In genomic region chr14:50816419-50817047, GRCh38 we compare ENCODE assay signal across 17 cellular contexts. TPM values are rescaled to one million over a fixed set of nuclear protein-coding genes. Genes with fewer than 3 reads are reported as not detected.
DNase-seq lines count a peak whose midpoint lies in the region; ATAC-seq and TF ChIP-seq lines count a peak whose summit lies in the region.
"Had no signal": no experiment of that assay in that cellular context is flagged by ENCODE, and none has a peak within 500 bp of the region (broad histone marks: within the 10 kb centered on the region; RNA-seq: fewer than 3 reads in every experiment).

No MANE protein-coding gene starts in this region.

- H3K4me3 Mint-ChIP-seq in CD4-positive, alpha-beta T cell = no peak overlapping the region
- H3K4me3 Mint-ChIP-seq: effector memory CD8-positive, alpha-beta T cell had no signal

- intact Hi-C loops in CD4-positive, alpha-beta T cell (cut with DNase I, micrococcal nuclease) = no loop called here

- DNase-seq in CD4-positive, alpha-beta T cell = no peak
- peak; percentile 43 for DNase-seq in astrocyte of the spinal cord (ENCODE audit: low read depth, low spot score)
- DNase-seq in NCI-H1417 treated with DMSO at 0.1 percent for 48 hours (lab: John Stamatoyannopoulos, UW) = no peak
- DNase-seq in NCI-H2227 treated with DMSO at 0.1 percent for 48 hours (lab: John Stamatoyannopoulos, UW) = no peak
- no peak for DNase-seq in kidney glomerular epithelial cell (lab: John Stamatoyannopoulos, UW)
- DNase-seq in GM13977 (ENCODE audit: low spot score) = no peak
- DNase-seq: effector memory CD8-positive, alpha-beta T cell; H7; midbrain; NCI-H2029; retina had no signal

- no peaks in the 10 kb centered on the region for H3K9me3 ChIP-seq in CD4-positive, alpha-beta T cell (ENCODE audit: control insufficient read depth, low read length)
- H3K9me3 ChIP-seq in HEK293 (ENCODE audit: control insufficient read depth, insufficient read depth, low read depth, low read length) (no peaks in the 10 kb centered on the region), mesodermal cell (ENCODE audit: control insufficient read depth, low read length) (no peaks in the 10 kb centered on the region)

- peaks cover 0 to 6% of the 10 kb centered on the region in 2 experiments for H3K36me3 ChIP-seq in HEK293 (ENCODE audit: control insufficient read depth in 2 of 2, insufficient read depth in 1 of 2, low read length in 2 of 2)
- H3K36me3 ChIP-seq in mesodermal cell (ENCODE audit: control insufficient read depth, insufficient read depth, low read length) = peaks cover 19% of the 10 kb centered on the region

- H3K4me1 Mint-ChIP-seq in CD4-positive, alpha-beta T cell (ENCODE audit: low read depth) = peaks cover 84% of the 10 kb centered on the region

- H3K36me3 Mint-ChIP-seq in CD4-positive, alpha-beta T cell (ENCODE audit: low read depth) = peaks cover 57% of the 10 kb centered on the region

- no peaks in the 10 kb centered on the region for H3K27me3 Mint-ChIP-seq in CD4-positive, alpha-beta T cell
- H3K27me3 Mint-ChIP-seq: effector memory CD8-positive, alpha-beta T cell had no signal

- H3K27me3 ChIP-seq in CD4-positive, alpha-beta T cell (ENCODE audit: control insufficient read depth, insufficient read depth, low read length) = no peaks in the 10 kb centered on the region

- CTCF ChIA-PET in CD4-positive, alpha-beta T cell (lab: Charles Lee) = no interaction called here
- CTCF ChIA-PET in HEK293 (lab: Yijun Ruan, JAX) = interaction anchor here (1.6 kb wide), 1 partner anchor 12 kb away, joined by 3 read pairs; no protein-coding TSS in a partner anchor

- no peak overlapping the region for H3K27ac ChIP-seq in CD4-positive, alpha-beta T cell (ENCODE audit: low read depth, low read length)
- no peak overlapping the region for H3K27ac ChIP-seq in HEK293 (ENCODE audit: extremely low read depth, low read depth, low read length)
- H3K27ac ChIP-seq in mesodermal cell (ENCODE audit: low read depth, low read length, severe bottlenecking) = peak overlapping the region; percentile 10

- H3K4me3 ChIP-seq in HEK293 (ENCODE audit: low read depth, low read length) = no peak overlapping the region
- H3K4me3 ChIP-seq in astrocyte of the spinal cord (ENCODE audit: low read depth, low read length) = no peak overlapping the region
- no peak overlapping the region for H3K4me3 ChIP-seq in mesodermal cell (ENCODE audit: extremely low read depth, insufficient read depth, low read length, poor library complexity, severe bottlenecking)
- H3K4me3 ChIP-seq: K562 had no signal

- TF ChIP-seq CTCF in CD4-positive, alpha-beta T cell (IDR thresholded peaks at IDR 0.05) = no peak
- TF ChIP-seq CTCF in HEK293 (tag by site-specific recombination; IDR thresholded peaks at IDR 0.05) (no peak), astrocyte of the spinal cord (IDR thresholded peaks at IDR 0.05; ENCODE audit: low read depth, low read length) (no peak), GM13977 (IDR thresholded peaks at IDR 0.05; ENCODE audit: extremely low read depth, insufficient read depth, missing control alignments) (no peak)

- in situ Hi-C loops in astrocyte of the spinal cord (cut with HindIII; ENCODE audit: low sequenced_read_pairs) = no loop called here
- in situ Hi-C loops in GM13977 (cut with MboI; ENCODE audit: low pct_unique_long_range_greater_than_20kb, low sequenced_read_pairs, unreplicated experiment) = no loop called here

- ATAC-seq in CD4-positive, alpha-beta T cell (ENCODE audit: poor library complexity) = no peak
- ATAC-seq: activated naive CD4-positive, alpha-beta T cell treated with anti-CD3 and anti-CD28 coated beads, Interleukin-2, amount 50 U/mL, for 72 hours; effector memory CD8-positive, alpha-beta T cell; K562 had no signal

- POLR2A ChIA-PET in CD4-positive, alpha-beta T cell (lab: Charles Lee) = interaction anchor here (1.1 to 1.7 kb wide), 3 partner anchors 14 to 31 kb away, joined by 3 read pairs; partner anchors contain the start of gene NIN
- POLR2A ChIA-PET in HEK293 (lab: Yijun Ruan, JAX) = interaction anchor here (1.7 kb wide), 1 partner anchor 12 kb away, joined by 5 read pairs; no protein-coding TSS in a partner anchor

- H3K27ac Mint-ChIP-seq in CD4-positive, alpha-beta T cell = peak overlapping the region; percentile 81

- H3K4me1 ChIP-seq in HEK293 (ENCODE audit: control insufficient read depth, insufficient read depth, low read length) (peaks cover 25% of the 10 kb centered on the region), mesodermal cell (ENCODE audit: control insufficient read depth, insufficient read depth, low read length, poor library complexity, severe bottlenecking) (peaks cover 7% of the 10 kb centered on the region)

- H3K9me3 Mint-ChIP-seq in CD4-positive, alpha-beta T cell = peaks cover 2% of the 10 kb centered on the region
- H3K9me3 Mint-ChIP-seq: effector memory CD8-positive, alpha-beta T cell had no signal

- WGBS in mesodermal cell (ENCODE audit: insufficient coverage in 2 of 2), 2 experiments = 39 to 100% methylated on average over 2 to 3 of the region's 6 CpGs

TF ChIP-seq in HEK293, 187 proteins besides CTCF, POLR2A, EP300 and RAD21:
- peak; percentile 25; the same call in 1 of the 2 replicates for TF ChIP-seq ZNF341 (tag by site-specific recombination; IDR thresholded peaks at IDR 0.05; ENCODE audit: low read depth)
- no peak for TF ChIP-seq YY2 (tag by site-specific recombination; IDR thresholded peaks at IDR 0.05)
- TF ChIP-seq FEZF1 (tag by site-specific recombination; IDR thresholded peaks at IDR 0.05) = no peak
- no peak for TF ChIP-seq GLIS1 (tag by site-specific recombination; IDR thresholded peaks at IDR 0.05)
- TF ChIP-seq SETDB1 (IDR thresholded peaks at IDR 0.05; ENCODE audit: insufficient read length, low read length) = no peak
- no peak for TF ChIP-seq ZSCAN18 (tag by site-specific recombination; IDR thresholded peaks at IDR 0.05)
- no peak for TF ChIP-seq OVOL3 (tag by site-specific recombination; IDR thresholded peaks at IDR 0.05)
- TF ChIP-seq ZNF600 (tag by site-specific recombination; IDR thresholded peaks at IDR 0.05) = no peak
- TF ChIP-seq ZNF16 (tag by site-specific recombination; IDR thresholded peaks at IDR 0.05; ENCODE audit: low read depth) = no peak
- peak; percentile 37; the same call in 1 of the 2 replicates for TF ChIP-seq ZNF585B (tag by site-specific recombination; IDR thresholded peaks at IDR 0.05)
- no peak for TF ChIP-seq ZNF18 (tag by site-specific recombination; IDR thresholded peaks at IDR 0.05)

RNA-seq across cellular contexts. Expression of gene NIN, which starts 14.4 kb away (rescaled TPM):
- total RNA-seq in CD4-positive, alpha-beta T cell = 10 to 100 TPM; 96.8 to 98.5 TPM
- polyA plus RNA-seq in mesodermal cell (2013, experiment 1 of 2) = 17.8 TPM
- polyA plus RNA-seq in mesodermal cell (2013, experiment 2 of 2) = 15.1 TPM

RNA-seq across cellular contexts. Expression of gene ABHD12B, which starts 55.3 kb away (rescaled TPM):
- total RNA-seq in CD4-positive, alpha-beta T cell = not detected
- polyA plus RNA-seq in mesodermal cell (2013, experiment 1 of 2) = not detected
- not detected for polyA plus RNA-seq in mesodermal cell (2013, experiment 2 of 2)
- total RNA-seq: activated naive CD4-positive, alpha-beta T cell treated with anti-CD3 and anti-CD28 coated beads, Interleukin-2, amount 50 U/mL, for 72 hours; K562; T-helper 1 cell treated with Interleukin-12 subunit alpha and Interleukin-12 subunit beta and Interleukin-4 antibody, amounts not matched to agents 30 ng/mL and 1 ng/mL, for 36 hours; temporal lobe had no signal
- polyA plus RNA-seq: K562 had no signal
